Comparison of ENCODE assay signal across 8 cellular contexts in the genomic region with DNA sequence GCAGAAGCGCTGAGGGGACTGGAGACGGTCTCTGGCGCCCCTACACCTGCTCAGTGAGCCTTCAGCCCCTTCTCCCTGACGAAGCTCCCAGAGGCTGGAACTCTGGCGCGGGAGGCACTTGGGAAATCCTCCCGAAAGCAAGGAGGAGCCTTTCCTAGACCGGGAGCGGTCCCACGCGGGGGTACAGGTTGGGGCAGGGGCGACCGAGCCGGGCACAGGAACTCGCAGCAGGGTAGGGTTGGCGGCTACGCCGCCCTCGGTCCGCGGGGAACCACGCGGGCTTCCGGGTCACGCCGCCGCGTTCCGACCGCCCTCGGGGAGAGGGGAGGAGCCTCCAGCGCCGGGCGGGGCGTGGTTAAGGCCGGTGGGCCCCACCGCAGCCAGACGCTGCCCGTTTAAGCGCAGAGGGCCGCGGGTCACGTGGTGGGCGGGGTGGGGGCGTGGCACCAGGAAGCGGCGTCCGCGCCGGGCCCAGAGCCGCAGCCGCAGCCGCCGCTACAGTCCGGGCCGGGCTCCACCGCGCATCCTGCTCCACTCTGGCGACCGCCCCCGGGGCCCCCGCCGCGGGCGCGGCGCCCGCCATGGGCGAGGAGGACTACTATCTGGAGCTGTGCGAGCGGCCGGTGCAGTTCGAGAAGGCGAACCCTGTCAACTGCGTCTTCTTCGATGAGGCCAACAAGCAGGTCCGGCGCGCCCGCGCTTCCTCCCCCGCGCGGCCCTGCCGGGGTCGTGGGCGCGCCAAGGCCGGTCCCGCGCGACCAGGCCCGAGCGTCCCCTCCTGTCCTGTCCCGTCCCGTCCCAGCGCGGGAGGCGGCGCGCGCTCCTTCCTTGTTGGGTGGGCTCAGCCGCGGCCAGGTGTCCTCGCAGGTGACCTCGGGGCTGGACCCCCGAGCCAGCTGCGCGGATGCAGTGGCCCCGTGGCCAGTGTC. TPM values are rescaled to one million over a fixed set of nuclear protein-coding genes. Genes with fewer than 3 reads are reported as not detected.
DNase-seq lines count a peak whose midpoint lies in the region; ATAC-seq and TF ChIP-seq lines count a peak whose summit lies in the region.

A gene (plus strand): TSS at position 474 of the 929 bp plus-strand sequence. CDS start 108 bp downstream, at position 582.

- peak within 1 kb of the TSS; percentile 74 to 98 (median 79) for H3K4me3 ChIP-seq in liver (ENCODE audit: low read depth in 1 of 3, low read length in 3 of 3)

- H3K4me3 Mint-ChIP-seq in CD14-positive monocyte: peak within 1 kb of the TSS; percentile 92 to 97

- H3K9me3 Mint-ChIP-seq in CD14-positive monocyte: no peaks in the 10 kb centered on the region

- H3K9ac ChIP-seq in liver (ENCODE audit: low read depth in 1 of 2, low read length in 2 of 2): peak within 1 kb of the TSS; percentile 68 to 81

- peak within 1 kb of the TSS; percentile 89 for H3K27ac ChIP-seq in liver (ENCODE audit: low read depth in 1 of 2, low read length in 2 of 2)

- H3K4me1 Mint-ChIP-seq in CD14-positive monocyte: peaks cover 50% of the 10 kb centered on the region

- DNase-seq in CD14-positive monocyte (ENCODE audit: low spot score) (peak; percentile 97), NCI-H748 (lab: John Stamatoyannopoulos, UW; ENCODE audit: unreplicated experiment) (peak; percentile 95), dermis blood vessel endothelial cell (peak; percentile 97)
- DNase-seq in activated CD4-positive, alpha-beta T cell treated with anti-CD3 and anti-CD28 coated beads, Interleukin-2, amount 50 U/mL, for 4 hours: peak; percentile 97
- peak; percentile 99 for DNase-seq in stimulated activated CD4-positive, alpha-beta T cell treated with anti-CD3 and anti-CD28 coated beads, Interleukin-4, amount 100 ng/mL, for 1 hour

- H3K36me3 ChIP-seq in liver (ENCODE audit: control insufficient read depth in 4 of 4, insufficient read depth in 3 of 4, low read depth in 1 of 4, low read length in 3 of 4): peaks cover 0 to 5% (median 0%) of the 10 kb centered on the region in 4 donors

- peaks cover 0 to 23% (median 14%) of the 10 kb centered on the region in 4 donors for H3K4me1 ChIP-seq in liver (ENCODE audit: control insufficient read depth in 4 of 4, insufficient read depth in 4 of 4, low read length in 3 of 4)

- TF ChIP-seq CTCF in CD14-positive monocyte (IDR thresholded peaks at IDR 0.05) (no peak), liver (IDR thresholded peaks at IDR 0.05; ENCODE audit: low read depth, low read length, missing input control) (no peak)

- TF ChIP-seq RAD21 in liver (IDR thresholded peaks at IDR 0.05): peak; percentile 29 to 32

- under 1% methylated on average over 110 of the region's 110 CpGs for WGBS in liver

- ATAC-seq in GM19328 (IDR thresholded peaks at IDR 0.05; ENCODE audit: unreplicated experiment) (peak; percentile 76), HG03469 (IDR thresholded peaks at IDR 0.05; ENCODE audit: unreplicated experiment) (peak; percentile 58)

- intact Hi-C loops in CD14-positive monocyte (cut with micrococcal nuclease): loop anchor here (2.0 to 5.0 kb wide), 2 partner anchors 51 to 83 kb away; a partner anchor contains a TSS

- peaks cover 18 to 29% of the 10 kb centered on the region in 2 donors for H3K36me3 Mint-ChIP-seq in CD14-positive monocyte

- peak within 1 kb of the TSS; percentile 91 to 97 (median 94) for H3K27ac Mint-ChIP-seq in CD14-positive monocyte

- H3K9me3 ChIP-seq in liver (ENCODE audit: control insufficient read depth in 4 of 4, low read length in 3 of 4): no peaks in the 10 kb centered on the region

- H3K27me3 ChIP-seq in liver (ENCODE audit: control insufficient read depth in 4 of 4, insufficient read depth in 4 of 4, low read length in 3 of 4): no peaks in the 10 kb centered on the region

- H3K27me3 Mint-ChIP-seq in CD14-positive monocyte (ENCODE audit: low read depth in 3 of 3): peaks cover 0 to 2% (median 1%) of the 10 kb centered on the region in 3 donors

TF ChIP-seq in liver, 16 proteins besides CTCF, POLR2A, EP300 and RAD21:
- TF ChIP-seq, protein P1, sequence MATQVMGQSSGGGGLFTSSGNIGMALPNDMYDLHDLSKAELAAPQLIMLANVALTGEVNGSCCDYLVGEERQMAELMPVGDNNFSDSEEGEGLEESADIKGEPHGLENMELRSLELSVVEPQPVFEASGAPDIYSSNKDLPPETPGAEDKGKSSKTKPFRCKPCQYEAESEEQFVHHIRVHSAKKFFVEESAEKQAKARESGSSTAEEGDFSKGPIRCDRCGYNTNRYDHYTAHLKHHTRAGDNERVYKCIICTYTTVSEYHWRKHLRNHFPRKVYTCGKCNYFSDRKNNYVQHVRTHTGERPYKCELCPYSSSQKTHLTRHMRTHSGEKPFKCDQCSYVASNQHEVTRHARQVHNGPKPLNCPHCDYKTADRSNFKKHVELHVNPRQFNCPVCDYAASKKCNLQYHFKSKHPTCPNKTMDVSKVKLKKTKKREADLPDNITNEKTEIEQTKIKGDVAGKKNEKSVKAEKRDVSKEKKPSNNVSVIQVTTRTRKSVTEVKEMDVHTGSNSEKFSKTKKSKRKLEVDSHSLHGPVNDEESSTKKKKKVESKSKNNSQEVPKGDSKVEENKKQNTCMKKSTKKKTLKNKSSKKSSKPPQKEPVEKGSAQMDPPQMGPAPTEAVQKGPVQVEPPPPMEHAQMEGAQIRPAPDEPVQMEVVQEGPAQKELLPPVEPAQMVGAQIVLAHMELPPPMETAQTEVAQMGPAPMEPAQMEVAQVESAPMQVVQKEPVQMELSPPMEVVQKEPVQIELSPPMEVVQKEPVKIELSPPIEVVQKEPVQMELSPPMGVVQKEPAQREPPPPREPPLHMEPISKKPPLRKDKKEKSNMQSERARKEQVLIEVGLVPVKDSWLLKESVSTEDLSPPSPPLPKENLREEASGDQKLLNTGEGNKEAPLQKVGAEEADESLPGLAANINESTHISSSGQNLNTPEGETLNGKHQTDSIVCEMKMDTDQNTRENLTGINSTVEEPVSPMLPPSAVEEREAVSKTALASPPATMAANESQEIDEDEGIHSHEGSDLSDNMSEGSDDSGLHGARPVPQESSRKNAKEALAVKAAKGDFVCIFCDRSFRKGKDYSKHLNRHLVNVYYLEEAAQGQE (IDR thresholded peaks at IDR 0.05): peak; percentile 72
- TF ChIP-seq EGR1 (IDR thresholded peaks at IDR 0.05; ENCODE audit: low read depth in 2 of 2): no peak
- TF ChIP-seq, protein P2, sequence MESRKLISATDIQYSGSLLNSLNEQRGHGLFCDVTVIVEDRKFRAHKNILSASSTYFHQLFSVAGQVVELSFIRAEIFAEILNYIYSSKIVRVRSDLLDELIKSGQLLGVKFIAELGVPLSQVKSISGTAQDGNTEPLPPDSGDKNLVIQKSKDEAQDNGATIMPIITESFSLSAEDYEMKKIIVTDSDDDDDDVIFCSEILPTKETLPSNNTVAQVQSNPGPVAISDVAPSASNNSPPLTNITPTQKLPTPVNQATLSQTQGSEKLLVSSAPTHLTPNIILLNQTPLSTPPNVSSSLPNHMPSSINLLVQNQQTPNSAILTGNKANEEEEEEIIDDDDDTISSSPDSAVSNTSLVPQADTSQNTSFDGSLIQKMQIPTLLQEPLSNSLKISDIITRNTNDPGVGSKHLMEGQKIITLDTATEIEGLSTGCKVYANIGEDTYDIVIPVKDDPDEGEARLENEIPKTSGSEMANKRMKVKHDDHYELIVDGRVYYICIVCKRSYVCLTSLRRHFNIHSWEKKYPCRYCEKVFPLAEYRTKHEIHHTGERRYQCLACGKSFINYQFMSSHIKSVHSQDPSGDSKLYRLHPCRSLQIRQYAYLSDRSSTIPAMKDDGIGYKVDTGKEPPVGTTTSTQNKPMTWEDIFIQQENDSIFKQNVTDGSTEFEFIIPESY (IDR thresholded peaks at IDR 0.05): no peak
- TF ChIP-seq FOXA1 (IDR thresholded peaks at IDR 0.05): no peak
- TF ChIP-seq YY1 (IDR thresholded peaks at IDR 0.05): peak; percentile 59
- TF ChIP-seq GABPA (IDR thresholded peaks at IDR 0.05 in 1 of 2, conservative IDR thresholded peaks at IDR 0.05 in 1 of 2): peak in 1 of 2 donors; percentile 69
- peak; percentile 18 for TF ChIP-seq SP1 (IDR thresholded peaks at IDR 0.05)

RNA-seq across cellular contexts. Expression of the gene that starts here (rescaled TPM):
- polyA plus RNA-seq in CD14-positive monocyte (10 to 100 TPM; 21.9 to 30.1 TPM), liver (10 to 100 TPM; 15.6 to 21.0 TPM)
- total RNA-seq in dermis blood vessel endothelial cell (28.8 and 33.1 TPM in 2 replicates), liver (10 to 100 TPM; 20.6 to 24.7 TPM)

Comparison
In these comparisons a context has a peak if more than half of its experiments do, and no peak if none do; other contexts are left out.
1. Peak in every context shown above with its lines: DNase-seq, ATAC-seq, H3K4me3 ChIP-seq and H3K27ac ChIP-seq.